ENCODE assay signal across 1 cellular context in the genomic region with DNA sequence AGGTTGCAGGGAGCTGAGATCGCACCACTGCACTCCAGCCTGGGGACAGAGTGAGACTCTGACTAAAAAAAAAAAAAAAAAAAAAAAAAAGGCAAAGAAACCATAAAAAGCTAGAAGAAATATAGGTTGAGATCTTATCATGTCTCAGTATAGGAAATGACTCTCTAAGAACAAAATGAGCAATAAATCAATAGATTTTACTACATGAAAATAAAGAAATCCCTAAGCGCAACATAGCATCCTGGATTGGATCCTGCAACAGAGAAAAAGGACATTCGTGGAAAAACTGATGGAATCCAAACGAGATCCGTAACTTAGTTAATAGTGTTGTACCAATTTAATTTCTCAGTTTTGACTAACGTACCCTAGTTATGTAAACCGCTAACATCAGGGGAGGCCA.
TF ChIP-seq lines count a peak whose summit lies in the region.

No MANE protein-coding gene starts in this region.

TF ChIP-seq in A549, 52 proteins besides CTCF, POLR2A, EP300 and RAD21:
- TF ChIP-seq, protein P1, sequence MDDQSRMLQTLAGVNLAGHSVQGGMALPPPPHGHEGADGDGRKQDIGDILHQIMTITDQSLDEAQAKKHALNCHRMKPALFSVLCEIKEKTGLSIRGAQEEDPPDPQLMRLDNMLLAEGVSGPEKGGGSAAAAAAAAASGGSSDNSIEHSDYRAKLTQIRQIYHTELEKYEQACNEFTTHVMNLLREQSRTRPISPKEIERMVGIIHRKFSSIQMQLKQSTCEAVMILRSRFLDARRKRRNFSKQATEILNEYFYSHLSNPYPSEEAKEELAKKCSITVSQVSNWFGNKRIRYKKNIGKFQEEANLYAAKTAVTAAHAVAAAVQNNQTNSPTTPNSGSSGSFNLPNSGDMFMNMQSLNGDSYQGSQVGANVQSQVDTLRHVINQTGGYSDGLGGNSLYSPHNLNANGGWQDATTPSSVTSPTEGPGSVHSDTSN (IDR thresholded peaks at IDR 0.05) = no peak
- TF ChIP-seq, protein P2, sequence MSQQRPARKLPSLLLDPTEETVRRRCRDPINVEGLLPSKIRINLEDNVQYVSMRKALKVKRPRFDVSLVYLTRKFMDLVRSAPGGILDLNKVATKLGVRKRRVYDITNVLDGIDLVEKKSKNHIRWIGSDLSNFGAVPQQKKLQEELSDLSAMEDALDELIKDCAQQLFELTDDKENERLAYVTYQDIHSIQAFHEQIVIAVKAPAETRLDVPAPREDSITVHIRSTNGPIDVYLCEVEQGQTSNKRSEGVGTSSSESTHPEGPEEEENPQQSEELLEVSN (IDR thresholded peaks at IDR 0.05; ENCODE audit: borderline replicate concordance, low read depth) = no peak
- TF ChIP-seq HEYL (CRISPR knock-in tag; IDR thresholded peaks at IDR 0.05) = no peak
- TF ChIP-seq SMC3 (IDR thresholded peaks at IDR 0.05) = no peak
- TF ChIP-seq ESRRA (IDR thresholded peaks at IDR 0.05; ENCODE audit: borderline replicate concordance, low read length) = no peak
- TF ChIP-seq HOXB13 (CRISPR knock-in tag; IDR thresholded peaks at IDR 0.05; ENCODE audit: low read depth) = no peak
- no peak for TF ChIP-seq FOXS1 (CRISPR knock-in tag; IDR thresholded peaks at IDR 0.05)
- no peak for TF ChIP-seq RFX5 (IDR thresholded peaks at IDR 0.05)
- TF ChIP-seq, protein P3, sequence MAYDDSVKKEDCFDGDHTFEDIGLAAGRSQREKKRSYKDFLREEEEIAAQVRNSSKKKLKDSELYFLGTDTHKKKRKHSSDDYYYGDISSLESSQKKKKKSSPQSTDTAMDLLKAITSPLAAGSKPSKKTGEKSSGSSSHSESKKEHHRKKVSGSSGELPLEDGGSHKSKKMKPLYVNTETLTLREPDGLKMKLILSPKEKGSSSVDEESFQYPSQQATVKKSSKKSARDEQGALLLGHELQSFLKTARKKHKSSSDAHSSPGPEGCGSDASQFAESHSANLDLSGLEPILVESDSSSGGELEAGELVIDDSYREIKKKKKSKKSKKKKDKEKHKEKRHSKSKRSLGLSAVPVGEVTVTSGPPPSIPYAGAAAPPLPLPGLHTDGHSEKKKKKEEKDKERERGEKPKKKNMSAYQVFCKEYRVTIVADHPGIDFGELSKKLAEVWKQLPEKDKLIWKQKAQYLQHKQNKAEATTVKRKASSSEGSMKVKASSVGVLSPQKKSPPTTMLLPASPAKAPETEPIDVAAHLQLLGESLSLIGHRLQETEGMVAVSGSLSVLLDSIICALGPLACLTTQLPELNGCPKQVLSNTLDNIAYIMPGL (CRISPR knock-in tag; IDR thresholded peaks at IDR 0.05; ENCODE audit: borderline replicate concordance) = no peak
- no peak for TF ChIP-seq MAZ (IDR thresholded peaks at IDR 0.05; ENCODE audit: borderline replicate concordance, low read depth, low read length)
- TF ChIP-seq CBX2 (IDR thresholded peaks at IDR 0.05; ENCODE audit: borderline replicate concordance, low read depth) = no peak
- TF ChIP-seq HDAC2 (IDR thresholded peaks at IDR 0.05) = no peak
- no peak for TF ChIP-seq NR3C1 (IDR thresholded peaks at IDR 0.05)
TF ChIP-seq in A549: peak in this region for 0.
